ENCODE assay signal across 21 cellular contexts in the genomic region with DNA sequence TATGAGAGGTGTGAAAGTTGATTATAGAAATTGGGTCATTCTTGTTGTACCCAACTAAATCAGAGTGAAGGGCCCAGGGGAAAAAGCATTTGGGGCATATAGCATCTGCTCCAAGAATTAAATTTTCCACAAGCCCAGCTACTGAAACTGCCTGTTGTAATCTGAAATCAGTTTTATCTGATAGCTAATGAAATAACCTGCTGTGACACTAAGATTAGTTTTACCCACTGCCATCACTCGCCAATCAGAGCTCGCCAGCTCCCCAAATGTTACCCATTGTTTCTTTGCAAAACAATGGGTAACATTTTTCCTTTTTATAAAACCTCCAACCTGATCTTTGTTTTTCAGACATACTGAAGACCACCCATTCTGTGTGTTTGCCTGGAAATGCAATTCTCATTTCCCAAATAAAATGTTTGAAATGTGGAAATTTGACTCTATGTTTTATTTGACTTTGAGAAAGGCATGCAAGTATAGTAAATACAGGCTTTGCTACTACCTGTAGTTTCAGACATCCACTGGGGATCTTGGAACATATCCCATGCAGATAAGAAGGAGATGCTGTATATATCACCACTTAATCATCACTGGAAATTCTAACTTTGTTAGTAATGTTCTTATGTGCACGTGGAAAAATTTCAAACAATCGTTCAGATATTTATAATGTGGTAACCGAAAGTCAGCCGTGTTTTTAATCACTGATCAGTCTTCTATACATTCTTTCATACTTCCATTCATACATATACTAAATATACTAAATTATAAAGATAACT. TPM values are rescaled to one million over a fixed set of nuclear protein-coding genes. Genes with fewer than 3 reads are reported as not detected.
DNase-seq lines count a peak whose midpoint lies in the region; ATAC-seq and TF ChIP-seq lines count a peak whose summit lies in the region.
"Had no signal": no experiment of that assay in that cellular context is flagged by ENCODE, and none has a peak within 500 bp of the region (broad histone marks: within the 10 kb centered on the region; RNA-seq: fewer than 3 reads in every experiment).

No MANE protein-coding gene starts in this region.

- CTCF ChIA-PET in SK-N-SH (lab: Yijun Ruan, JAX), result interaction anchor here (0.6 to 1.3 kb wide), 4 partner anchors 12 to 406 kb away, joined by 3 to 4 read pairs (median 4); no protein-coding TSS in a partner anchor

- no peaks in the 10 kb centered on the region for H4K20me1 ChIP-seq in SK-N-SH (ENCODE audit: insufficient read depth)
- H4K20me1 ChIP-seq: BLaER1 treated with 17β-estradiol and CSF1 and Interleukin-3, amounts not matched to agents 10 nM and 100 nM had no signal

- no peak overlapping the region for H3K4me3 ChIP-seq in SK-N-SH (ENCODE audit: low read depth in 2 of 2, low read length in 1 of 2)
- no peak overlapping the region for H3K4me3 ChIP-seq in endodermal cell (ENCODE audit: low read length)
- H3K4me3 ChIP-seq: BLaER1 treated with 17β-estradiol and CSF1 and Interleukin-3, amounts not matched to agents 10 nM and 100 nM had no signal

- peaks cover 3% of the 10 kb centered on the region for H3F3A ChIP-seq in SK-N-SH (replicated peaks; ENCODE audit: insufficient read depth)

- peak overlapping the region; percentile 75 for H3K27ac Mint-ChIP-seq in endodermal cell
- no peak overlapping the region for H3K27ac Mint-ChIP-seq in HFFc6
- H3K27ac Mint-ChIP-seq: CD4-positive, alpha-beta memory T cell had no signal

- WGBS in SK-N-SH (ENCODE audit: low lambda C conversion rate), result 73% methylated on average over 6 of the region's 6 CpGs
- WGBS in endodermal cell (ENCODE audit: insufficient coverage in 1 of 2, insufficient read length in 1 of 2), 2 experiments, result 85 to 86% methylated on average over 3 to 6 of the region's 6 CpGs

- no peak overlapping the region for H3K4me3 Mint-ChIP-seq in endodermal cell
- no peak overlapping the region for H3K4me3 Mint-ChIP-seq in HFFc6
- H3K4me3 Mint-ChIP-seq: CD4-positive, alpha-beta memory T cell had no signal

- TF ChIP-seq CTCF in SK-N-SH (IDR thresholded peaks at IDR 0.05) (no peak), endodermal cell (conservative IDR thresholded peaks at IDR 0.05) (no peak), HFFc6 (IDR thresholded peaks at IDR 0.05) (no peak)

- H3K79me2 ChIP-seq in SK-N-SH (ENCODE audit: insufficient read depth), result no peaks in the 10 kb centered on the region

- H3K27me3 ChIP-seq in SK-N-SH (ENCODE audit: insufficient read depth), result no peaks in the 10 kb centered on the region
- no peaks in the 10 kb centered on the region for H3K27me3 ChIP-seq in endodermal cell (ENCODE audit: control insufficient read depth, insufficient read depth, low read length, poor library complexity, severe bottlenecking)
- H3K27me3 ChIP-seq: BLaER1 treated with 17β-estradiol and CSF1 and Interleukin-3, amounts not matched to agents 10 nM and 100 nM had no signal

- H2AFZ ChIP-seq in SK-N-SH (ENCODE audit: low read depth), result no peak overlapping the region

- no peaks in the 10 kb centered on the region for H3K36me3 Mint-ChIP-seq in endodermal cell (ENCODE audit: low read depth)
- no peaks in the 10 kb centered on the region for H3K36me3 Mint-ChIP-seq in HFFc6 (ENCODE audit: low read depth)
- H3K36me3 Mint-ChIP-seq: CD4-positive, alpha-beta memory T cell had no signal

- no peak overlapping the region for H3K27ac ChIP-seq in SK-N-SH (ENCODE audit: low read depth in 2 of 2, low read length in 1 of 2)
- H3K27ac ChIP-seq in endodermal cell (ENCODE audit: low read depth, low read length), result no peak overlapping the region
- H3K27ac ChIP-seq: 22Rv1; BLaER1 treated with 17β-estradiol and CSF1 and Interleukin-3, amounts not matched to agents 10 nM and 100 nM; KMS-11 had no signal

- H3K4me1 ChIP-seq in SK-N-SH (ENCODE audit: control insufficient read depth in 1 of 2, insufficient read depth in 2 of 2, low read depth in 1 of 2, low read length in 1 of 2) (peaks cover 3 to 9% of the 10 kb centered on the region in 2 experiments; a peak in 3 of 4 replicates), endodermal cell (ENCODE audit: control insufficient read depth, insufficient read depth, low read length) (peaks cover 14% of the 10 kb centered on the region)

- H3K27me3 Mint-ChIP-seq in endodermal cell (ENCODE audit: insufficient read depth) (no peaks in the 10 kb centered on the region), HFFc6 (ENCODE audit: insufficient read depth) (no peaks in the 10 kb centered on the region)
- H3K27me3 Mint-ChIP-seq: CD4-positive, alpha-beta memory T cell had no signal

- H3K4me2 ChIP-seq in SK-N-SH, result no peak overlapping the region
- H3K4me2 ChIP-seq: BLaER1 treated with 17β-estradiol and CSF1 and Interleukin-3, amounts not matched to agents 10 nM and 100 nM; KMS-11 had no signal

- POLR2A ChIA-PET in SK-N-SH (lab: Yijun Ruan, JAX), result no interaction called here

- DNase-seq in SK-N-SH, result peak; percentile 4
- peak; percentile 29 for DNase-seq in SK-N-DZ (ENCODE audit: low spot score)
- peak; percentile 57 for DNase-seq in endodermal cell
- no peak for DNase-seq in hepatic stellate cell (ENCODE audit: low spot score)
- no peak for DNase-seq in NCI-H748 (lab: John Stamatoyannopoulos, UW; ENCODE audit: unreplicated experiment)
- DNase-seq in HFFc6, result no peak
- DNase-seq: Caco-2; CD4-positive, alpha-beta memory T cell; GDM1; NCI-H1092 treated with DMSO at 0.1 percent for 48 hours; NCI-H1436 treated with DMSO at 0.1 percent for 48 hours; NCI-H1930; NCI-H510A; NCI-H748 treated with DMSO at 0.1 percent for 48 hours; SIG-M5 had no signal

- no peaks in the 10 kb centered on the region for H3K36me3 ChIP-seq in SK-N-SH (replicated peaks in 1 of 2; ENCODE audit: control insufficient read depth in 1 of 2, insufficient read depth in 2 of 2, low read length in 1 of 2)
- H3K36me3 ChIP-seq in endodermal cell (ENCODE audit: control insufficient read depth, insufficient read depth, low read length), result no peaks in the 10 kb centered on the region
- H3K36me3 ChIP-seq: BLaER1 treated with 17β-estradiol and CSF1 and Interleukin-3, amounts not matched to agents 10 nM and 100 nM had no signal

- H3K9me2 ChIP-seq in SK-N-SH, result no peaks in the 10 kb centered on the region

- no peaks in the 10 kb centered on the region for H3K9me3 ChIP-seq in SK-N-SH
- no peaks in the 10 kb centered on the region for H3K9me3 ChIP-seq in endodermal cell (ENCODE audit: control insufficient read depth, low read length)
- H3K9me3 ChIP-seq: BLaER1 treated with 17β-estradiol and CSF1 and Interleukin-3, amounts not matched to agents 10 nM and 100 nM; Caco-2 had no signal

- H3K9me3 Mint-ChIP-seq in endodermal cell, result no peaks in the 10 kb centered on the region
- no peaks in the 10 kb centered on the region for H3K9me3 Mint-ChIP-seq in HFFc6
- H3K9me3 Mint-ChIP-seq: CD4-positive, alpha-beta memory T cell had no signal

- H3K9ac ChIP-seq in SK-N-SH, result no peak overlapping the region
- H3K9ac ChIP-seq in endodermal cell (ENCODE audit: extremely low read depth, low read length, poor library complexity, severe bottlenecking), result no peak overlapping the region
- H3K9ac ChIP-seq: KMS-11 had no signal

- ATAC-seq in SK-N-SH treated with all-trans-retinoic acid at 6 μM for 48 hours, result no peak
- no peak for ATAC-seq in GM21381 (IDR thresholded peaks at IDR 0.05; ENCODE audit: unreplicated experiment)
- ATAC-seq: Panc1 had no signal

- TF ChIP-seq EP300 in SK-N-SH (IDR thresholded peaks at IDR 0.05; ENCODE audit: borderline replicate concordance in 1 of 2, low read depth in 1 of 2, low read length in 1 of 2), result peak in 1 of 2 experiments; percentile 72; a peak in 1 of 4 replicates

- TF ChIP-seq RAD21 in SK-N-SH (IDR thresholded peaks at IDR 0.05; ENCODE audit: low read length), result no peak

- H3K4me1 Mint-ChIP-seq in endodermal cell, result peaks cover 40% of the 10 kb centered on the region
- H3K4me1 Mint-ChIP-seq in HFFc6 (ENCODE audit: low read depth), result peaks cover 29% of the 10 kb centered on the region

TF ChIP-seq in SK-N-SH, 30 proteins besides CTCF, POLR2A, EP300 and RAD21:
- TF ChIP-seq MAX (IDR thresholded peaks at IDR 0.05; ENCODE audit: low read depth) (no peak), CHD2 (IDR thresholded peaks at IDR 0.05; ENCODE audit: low read length, partially characterized antibody) (peak; percentile 15), GATA2 (CRISPR knock-in tag; IDR thresholded peaks at IDR 0.05) (peak; percentile 73), RCOR1 (IDR thresholded peaks at IDR 0.05; ENCODE audit: low read length) (peak; percentile 54; the same call in 1 of the 2 replicates)

TF ChIP-seq in SK-N-SH treated with all-trans-retinoic acid at 6 μM for 48 hours, 23 proteins besides CTCF, POLR2A, EP300 and RAD21 (continues in another document):
- TF ChIP-seq ZC3H10 (CRISPR knock-in tag; IDR thresholded peaks at IDR 0.05) (no peak), BACH2 (CRISPR knock-in tag; IDR thresholded peaks at IDR 0.05; ENCODE audit: borderline replicate concordance) (no peak), TCF4 (CRISPR knock-in tag; IDR thresholded peaks at IDR 0.05; ENCODE audit: borderline replicate concordance) (no peak; the same call in 1 of the 2 replicates), ZNF70 (CRISPR knock-in tag; IDR thresholded peaks at IDR 0.05) (no peak), PPARA (CRISPR knock-in tag; IDR thresholded peaks at IDR 0.05; ENCODE audit: borderline replicate concordance) (no peak), CSRNP3 (CRISPR knock-in tag; IDR thresholded peaks at IDR 0.05) (no peak), ZFP3 (CRISPR knock-in tag; IDR thresholded peaks at IDR 0.05) (no peak)

RNA-seq across cellular contexts. Expression of gene AHI1, which starts 6.3 kb away (rescaled TPM):
- 7.3 and 11.9 TPM in 2 replicates for polyA plus RNA-seq in SK-N-SH (2012; rRNA removed)
- polyA plus RNA-seq in SK-N-SH (2012; cell fraction: cytosol; rRNA removed), result 5.1 and 6.0 TPM in 2 replicates
- 20.6 and 42.5 TPM in 2 replicates for polyA plus RNA-seq in SK-N-SH (2012; cell fraction: nucleus; rRNA removed)
- polyA plus RNA-seq in SK-N-DZ (2014; cell fraction: cytosol; rRNA removed), result 7.4 and 12.5 TPM in 2 replicates
- 32.3 and 36.8 TPM in 2 replicates for polyA plus RNA-seq in SK-N-DZ (2014; cell fraction: nucleus; rRNA removed)
- 10 to 100 TPM; 24.9 to 34.9 TPM for total RNA-seq in endodermal cell
- 20.2 TPM for polyA plus RNA-seq in endodermal cell (2013, experiment 1 of 2)
- polyA plus RNA-seq in endodermal cell (2013, experiment 2 of 2), result 20.0 TPM
- total RNA-seq in HFFc6 (2021; fragmentation: NEBNext Ultra II Directional; extraction: Animal tissue kit (Norgen Biotek cat#: 25700)), result 10 to 100 TPM; 14.6 to 19.1 (median 17.0) TPM

Comparison
In these comparisons a context has a peak if more than half of its experiments do, and no peak if none do; other contexts are left out.
1. DNase-seq: peak in SK-N-SH (single experiment), SK-N-DZ (single experiment) and endodermal cell (single experiment); none in hepatic stellate cell (single experiment), NCI-H748 (single experiment) and HFFc6 (single experiment).